ENCODE assay signal across 8 cellular contexts in genomic region chr19:49808762-49809154, GRCh38. TPM values are rescaled to one million over a fixed set of nuclear protein-coding genes. Genes with fewer than 3 reads are reported as not detected.
DNase-seq lines count a peak whose midpoint lies in the region; ATAC-seq and TF ChIP-seq lines count a peak whose summit lies in the region.

No MANE protein-coding gene starts in this region.

- intact Hi-C loops in left ventricle myocardium superior (cut with micrococcal nuclease), result no loop called here
- intact Hi-C loops in posterior cingulate gyrus (cut with DNase I), result loop anchor here (10.0 kb wide), 1 partner anchor 114 kb away; the partner anchor contains the start of gene CPT1C
- intact Hi-C loops in tibial artery (cut with DNase I; ENCODE audit: low total_unique reads), result loop anchor here (5.0 kb wide), 1 partner anchor 41 kb away; the partner anchor contains the start of gene AP2A1

- H3K27me3 ChIP-seq in tibial artery, result no peaks in the 10 kb centered on the region

- DNase-seq in AG20443 (ENCODE audit: low spot score) (peak; percentile 97), HuH-7.5 (ENCODE audit: low spot score) (peak; percentile 85), T-helper 9 cell (peak; percentile 91), anterior cingulate cortex (lab: John Stamatoyannopoulos, UW) (peak in 57 of 58 donors; percentile 16 to 93 (median 79)), left ventricle myocardium superior (peak; percentile 96), posterior cingulate gyrus (peak; percentile 71 to 98 (median 87)), tibial artery (peak; percentile 95 to 97), retina (no peak)

- TF ChIP-seq CTCF in tibial artery (IDR thresholded peaks at IDR 0.05), result no peak

- peaks cover 0 to 42% (median 14%) of the 10 kb centered on the region in 3 donors for H3K36me3 ChIP-seq in tibial artery

- H3K9me3 ChIP-seq in tibial artery, result no peaks in the 10 kb centered on the region

- peak overlapping the region; percentile 65 to 87 for H3K4me3 ChIP-seq in tibial artery

- peak; percentile 78 for ATAC-seq in left ventricle myocardium superior

- H3K27ac ChIP-seq in tibial artery, result peak overlapping the region; percentile 84 to 94

- peaks cover 0 to 29% (median 22%) of the 10 kb centered on the region in 4 donors for H3K4me1 ChIP-seq in tibial artery

RNA-seq across cellular contexts. Expression of gene FUZ, which starts 4.3 kb away (rescaled TPM):
- total RNA-seq in left ventricle myocardium superior, result 19.1 TPM

RNA-seq across cellular contexts. Expression of gene MED25, which starts 9.3 kb away (rescaled TPM):
- total RNA-seq in left ventricle myocardium superior, result 68.5 TPM

RNA-seq across cellular contexts. Expression of gene AP2A1, which starts 42.0 kb away (rescaled TPM):
- total RNA-seq in left ventricle myocardium superior, result 73.1 TPM

RNA-seq across cellular contexts. Expression of gene PTOV1, which starts 42.2 kb away (rescaled TPM):
- total RNA-seq in left ventricle myocardium superior, result 127 TPM

RNA-seq across cellular contexts. Expression of gene TSKS, which starts 45.7 kb away (rescaled TPM):
- 0.72 TPM for total RNA-seq in left ventricle myocardium superior
